ENCODE assay signal across 10 cellular contexts in the genomic region with DNA sequence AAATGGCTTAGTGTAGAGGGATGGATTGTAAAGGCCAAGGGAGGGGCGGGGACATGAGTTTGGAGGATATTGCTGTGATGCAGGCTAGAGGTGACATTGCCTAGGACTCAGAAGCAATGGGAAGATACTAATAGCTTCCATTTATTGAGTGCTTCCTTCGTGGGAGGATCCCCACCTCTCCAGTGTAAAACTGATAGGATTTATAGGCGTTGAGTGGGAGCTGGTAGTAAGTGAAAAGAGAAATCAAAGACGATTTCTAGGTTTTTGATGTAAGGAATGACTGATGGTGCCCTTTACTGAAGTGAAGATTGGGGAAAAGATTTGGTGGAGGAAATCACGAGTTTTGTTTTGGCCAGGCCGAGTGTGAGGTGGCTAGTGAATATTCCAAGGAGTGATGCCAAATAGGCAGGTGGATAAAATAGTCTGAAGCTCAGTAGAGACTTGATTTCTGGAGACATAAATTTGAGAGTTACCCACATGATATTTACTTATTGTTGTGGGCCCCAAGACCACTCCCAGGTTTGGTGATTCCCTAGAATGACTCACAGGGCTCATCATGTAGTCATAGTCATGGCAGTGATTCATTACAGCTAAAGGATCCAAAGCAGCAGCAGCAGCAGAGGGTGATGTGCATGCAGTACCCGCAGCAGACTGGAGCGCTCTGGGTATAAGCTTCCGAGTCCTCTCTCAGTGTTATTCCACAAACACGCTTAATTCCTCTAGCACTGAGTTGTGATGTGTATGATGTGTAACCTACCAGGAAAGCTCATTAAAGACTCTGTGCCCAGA. TPM values are rescaled to one million over a fixed set of nuclear protein-coding genes. Genes with fewer than 3 reads are reported as not detected.
A peak's percentile ranks its signal among the peaks of the same experiment; 100 is the strongest.
DNase-seq lines count a peak whose midpoint lies in the region; ATAC-seq and TF ChIP-seq lines count a peak whose summit lies in the region.
"Had no signal": no experiment of that assay in that cellular context is flagged by ENCODE, and none has a peak within 500 bp of the region (broad histone marks: within the 10 kb centered on the region; RNA-seq: fewer than 3 reads in every experiment).

No MANE protein-coding gene starts in this region.

- ATAC-seq in activated B cell treated with CpG ODN at 0.5 μM for 24 hours (ENCODE audit: low read depth) (peak; percentile 37), GM19324 (IDR thresholded peaks at IDR 0.05; ENCODE audit: low FRiP score, unreplicated experiment) (no peak), HG03045 (IDR thresholded peaks at IDR 0.05; ENCODE audit: unreplicated experiment) (no peak)

- no peak overlapping the region for H3K27ac Mint-ChIP-seq in T-helper 2 cell treated with Interferon-gamma antibody and Interleukin-4, amounts not matched to agents 5 μg/mL and 100 μg/mL, for 36 hours
- H3K27ac Mint-ChIP-seq in activated B cell treated with CpG ODN at 0.5 μM for 24 hours: peak overlapping the region; percentile 39
- H3K27ac Mint-ChIP-seq: dendritic cell treated with granulocyte-macrophage colony-stimulating factor and Interleukin-4, amounts not matched to agents 40 ng/mL and 50 ng/mL, for 4 days had no signal

- POLR2A ChIA-PET in activated B cell treated with CpG ODN at 0.5 μM for 24 hours (lab: Charles Lee): no interaction called here

- TF ChIP-seq CTCF in activated B cell treated with CpG ODN at 0.5 μM for 24 hours (IDR thresholded peaks at IDR 0.05): no peak
- TF ChIP-seq CTCF in fibroblast of pulmonary artery (IDR thresholded peaks at IDR 0.05; ENCODE audit: low read length, missing control alignments): no peak

- H3K4me1 Mint-ChIP-seq in T-helper 2 cell treated with Interferon-gamma antibody and Interleukin-4, amounts not matched to agents 5 μg/mL and 100 μg/mL, for 36 hours (ENCODE audit: low read depth): peaks cover 5% of the 10 kb centered on the region
- peaks cover 3% of the 10 kb centered on the region for H3K4me1 Mint-ChIP-seq in activated B cell treated with CpG ODN at 0.5 μM for 24 hours

- H3K36me3 Mint-ChIP-seq in T-helper 2 cell treated with Interferon-gamma antibody and Interleukin-4, amounts not matched to agents 5 μg/mL and 100 μg/mL, for 36 hours (ENCODE audit: low read depth): peaks cover 44% of the 10 kb centered on the region
- peaks cover 72% of the 10 kb centered on the region for H3K36me3 Mint-ChIP-seq in activated B cell treated with CpG ODN at 0.5 μM for 24 hours (ENCODE audit: low read depth)

- H3K4me3 ChIP-seq in fibroblast of pulmonary artery (replicated peaks; ENCODE audit: low read depth, low read length): no peak overlapping the region

- H3K27me3 Mint-ChIP-seq in T-helper 2 cell treated with Interferon-gamma antibody and Interleukin-4, amounts not matched to agents 5 μg/mL and 100 μg/mL, for 36 hours (ENCODE audit: low read depth): no peaks in the 10 kb centered on the region
- H3K27me3 Mint-ChIP-seq in activated B cell treated with CpG ODN at 0.5 μM for 24 hours: no peaks in the 10 kb centered on the region
- H3K27me3 Mint-ChIP-seq: dendritic cell treated with granulocyte-macrophage colony-stimulating factor and Interleukin-4, amounts not matched to agents 40 ng/mL and 50 ng/mL, for 4 days had no signal

- intact Hi-C loops in activated B cell treated with CpG ODN at 0.5 μM for 24 hours (cut with micrococcal nuclease): no loop called here

- H3K4me3 Mint-ChIP-seq in T-helper 2 cell treated with Interferon-gamma antibody and Interleukin-4, amounts not matched to agents 5 μg/mL and 100 μg/mL, for 36 hours: no peak overlapping the region
- no peak overlapping the region for H3K4me3 Mint-ChIP-seq in activated B cell treated with CpG ODN at 0.5 μM for 24 hours
- H3K4me3 Mint-ChIP-seq: dendritic cell treated with granulocyte-macrophage colony-stimulating factor and Interleukin-4, amounts not matched to agents 40 ng/mL and 50 ng/mL, for 4 days had no signal

- CTCF ChIA-PET in activated B cell treated with CpG ODN at 0.5 μM for 24 hours (lab: Charles Lee): interaction anchor here (0.8 kb wide), 1 partner anchor 14 kb away, joined by 7 read pairs; no protein-coding TSS in a partner anchor

- H3K9me3 Mint-ChIP-seq in T-helper 2 cell treated with Interferon-gamma antibody and Interleukin-4, amounts not matched to agents 5 μg/mL and 100 μg/mL, for 36 hours: no peaks in the 10 kb centered on the region
- H3K9me3 Mint-ChIP-seq in activated B cell treated with CpG ODN at 0.5 μM for 24 hours: no peaks in the 10 kb centered on the region
- H3K9me3 Mint-ChIP-seq: dendritic cell treated with granulocyte-macrophage colony-stimulating factor and Interleukin-4, amounts not matched to agents 40 ng/mL and 50 ng/mL, for 4 days had no signal

- peak; percentile 17 for DNase-seq in T-helper 2 cell treated with Interferon-gamma antibody and Interleukin-4, amounts not matched to agents 5 μg/mL and 100 μg/mL, for 36 hours (ENCODE audit: low spot score)
- DNase-seq in T-helper 2 cell (no peak), activated B cell treated with CpG ODN at 0.5 μM for 24 hours (no peak), fibroblast of pulmonary artery (ENCODE audit: low read depth) (peak; percentile 62), NCI-H2081 treated with DMSO at 0.1 percent for 48 hours (lab: John Stamatoyannopoulos, UW) (no peak)
- peak; percentile 23 to 30 for DNase-seq in stimulated activated CD4-positive, alpha-beta T cell treated with anti-CD3 and anti-CD28 coated beads, Interleukin-2, amount 100 ng/mL, for 24 hours
- DNase-seq: NCI-H2107 had no signal

RNA-seq across cellular contexts. Expression of a gene that starts 10.2 kb away (rescaled TPM):
- total RNA-seq in activated B cell treated with CpG ODN at 0.5 μM for 24 hours: 38.4 and 40.8 TPM in 2 replicates

RNA-seq across cellular contexts. Expression of a gene that starts 10.4 kb away (rescaled TPM):
- total RNA-seq in activated B cell treated with CpG ODN at 0.5 μM for 24 hours: 27.1 and 30.1 TPM in 2 replicates

Comparison
In these comparisons a context has a peak if more than half of its experiments do, and no peak if none do; other contexts are left out.
1. DNase-seq: peak in T-helper 2 cell treated with Interferon-gamma antibody and Interleukin-4, amounts not matched to agents 5 μg/mL and 100 μg/mL, for 36 hours (single experiment), fibroblast of pulmonary artery (single experiment) and stimulated activated CD4-positive, alpha-beta T cell treated with anti-CD3 and anti-CD28 coated beads, Interleukin-2, amount 100 ng/mL, for 24 hours (2 of 2); none in T-helper 2 cell (0 of 5), activated B cell treated with CpG ODN at 0.5 μM for 24 hours (single experiment) and NCI-H2081 treated with DMSO at 0.1 percent for 48 hours (single experiment).